16 cellular contexts compared by ENCODE assay signal in genomic region chr10:33270971-33271370, GRCh38.
"Had no signal": no experiment of that assay in that cellular context is flagged by ENCODE, and none has a peak within 500 bp of the region (broad histone marks: within the 10 kb centered on the region; RNA-seq: fewer than 3 reads in every experiment).

No MANE protein-coding gene starts in this region.

- H3K4me1 Mint-ChIP-seq: activated CD4-positive, alpha-beta T cell treated with anti-CD3 and anti-CD28 coated beads for 36 hours had no signal

- H3K36me3 ChIP-seq: thyroid gland, uterus had no signal

- ATAC-seq: activated CD4-positive, alpha-beta T cell treated with anti-CD3 and anti-CD28 coated beads for 36 hours; pancreas had no signal

- H3K9me3 ChIP-seq: pancreas, thyroid gland, uterus had no signal

- H3K27ac ChIP-seq: pancreas, skin epidermis had no signal

- H3K4me3 Mint-ChIP-seq: activated CD4-positive, alpha-beta memory T cell treated with anti-CD3 and anti-CD28 coated beads, Interleukin-2, amount 10 ng/mL, durations not matched to agents 7 days and 5 days; activated CD4-positive, alpha-beta T cell treated with anti-CD3 and anti-CD28 coated beads for 36 hours; activated naive CD4-positive, alpha-beta T cell treated with anti-CD3 and anti-CD28 coated beads for 36 hours; activated T-helper 1 cell treated with anti-CD3 and anti-CD28 coated beads, Interleukin-12 subunit alpha, Interleukin-12 subunit beta, Interleukin-2, Interleukin-4 antibody, amounts not matched to agents 30 ng/mL and 10 ng/mL and 1 ng/mL, durations not matched to agents 14 hours and 24 hours and 36 hours; nephron progenitor cell had no signal

- H3K27me3 ChIP-seq: pancreas, thyroid gland, uterus had no signal

- H3K9me3 Mint-ChIP-seq: activated T-helper 1 cell treated with anti-CD3 and anti-CD28 coated beads, Interleukin-12 subunit alpha, Interleukin-12 subunit beta, Interleukin-2, Interleukin-4 antibody, amounts not matched to agents 30 ng/mL and 10 ng/mL and 1 ng/mL, durations not matched to agents 14 hours and 24 hours and 36 hours; nephron progenitor cell had no signal

- H3K4me3 ChIP-seq: pancreas, skin epidermis, thyroid gland, uterus had no signal

- DNase-seq: activated CD4-positive, alpha-beta memory T cell treated with anti-CD3 and anti-CD28 coated beads, Interleukin-2, amount 10 ng/mL, durations not matched to agents 7 days and 5 days; activated CD4-positive, alpha-beta T cell treated with anti-CD3 and anti-CD28 coated beads for 36 hours; activated CD8-positive, alpha-beta memory T cell treated with anti-CD3 and anti-CD28 coated beads, Interleukin-2, amount 50 U/mL, for 4 hours; activated naive CD4-positive, alpha-beta T cell treated with anti-CD3 and anti-CD28 coated beads for 36 hours; central memory CD4-positive, alpha-beta T cell; cortex of kidney; effector CD8-positive, alpha-beta T cell; erythroblast; head of caudate nucleus; nephron progenitor cell; pancreas; T-helper 9 cell; thyroid gland; uterus had no signal

- H3K27ac Mint-ChIP-seq: activated CD4-positive, alpha-beta memory T cell treated with anti-CD3 and anti-CD28 coated beads, Interleukin-2, amount 10 ng/mL, durations not matched to agents 7 days and 5 days; activated CD4-positive, alpha-beta T cell treated with anti-CD3 and anti-CD28 coated beads for 36 hours; activated naive CD4-positive, alpha-beta T cell treated with anti-CD3 and anti-CD28 coated beads for 36 hours; activated T-helper 1 cell treated with anti-CD3 and anti-CD28 coated beads, Interleukin-12 subunit alpha, Interleukin-12 subunit beta, Interleukin-2, Interleukin-4 antibody, amounts not matched to agents 30 ng/mL and 10 ng/mL and 1 ng/mL, durations not matched to agents 14 hours and 24 hours and 36 hours; nephron progenitor cell had no signal
